Comparison of ENCODE assay signal across 1 cellular context in the genomic region with DNA sequence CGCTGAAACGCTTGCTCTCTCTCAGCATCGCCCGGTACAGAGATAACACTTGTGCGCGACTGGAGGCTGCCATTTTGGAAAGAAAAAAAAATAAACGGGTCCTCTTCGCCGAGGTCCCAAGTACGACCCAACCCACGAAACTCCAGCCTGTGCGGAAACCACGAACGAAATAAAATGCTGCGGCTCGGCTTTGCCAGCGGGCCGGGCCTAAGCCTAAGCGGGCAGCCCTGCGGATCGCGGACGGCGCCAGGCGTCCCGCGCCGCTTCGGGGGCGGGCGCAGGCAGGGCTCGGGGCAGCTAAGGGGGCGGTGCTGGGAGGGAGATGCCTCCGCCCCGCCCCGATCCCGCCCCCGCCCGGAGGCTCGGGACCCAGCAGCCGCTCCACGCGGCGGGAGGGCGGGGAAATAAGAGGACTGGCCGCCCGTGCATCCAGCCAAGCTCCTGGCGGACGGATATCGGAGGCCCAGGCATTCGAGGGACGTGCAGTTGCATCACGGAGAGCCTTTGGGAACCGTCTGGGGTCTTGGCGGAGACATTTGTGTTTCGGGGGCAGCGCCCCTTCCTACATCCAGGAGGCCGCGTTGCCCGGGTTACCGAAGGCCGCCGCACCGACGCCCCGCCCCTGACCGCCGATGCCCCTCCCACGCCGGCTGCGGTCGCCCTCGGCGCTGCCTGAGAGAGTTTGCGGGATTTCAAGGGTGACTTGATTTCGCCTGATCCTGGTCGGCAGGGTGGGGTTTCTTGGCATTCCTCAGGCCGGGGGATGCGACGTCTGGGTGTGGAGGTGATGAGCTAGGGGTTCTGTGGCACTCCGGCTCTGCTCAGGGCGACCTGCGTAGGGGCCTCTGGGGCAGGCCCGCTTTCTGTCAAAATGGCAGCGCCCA.
TF ChIP-seq lines count a peak whose summit lies in the region.

A gene (plus strand): TSS at position 853 of the 884 bp plus-strand sequence.
A gene (minus strand): TSS at position 290 of the 884 bp plus-strand sequence. CDS start 217 bp downstream, at position 73.

TF ChIP-seq in HepG2, 621 proteins besides CTCF, POLR2A, EP300 and RAD21 (continued from another document and continues in another):
- TF ChIP-seq, protein P1, sequence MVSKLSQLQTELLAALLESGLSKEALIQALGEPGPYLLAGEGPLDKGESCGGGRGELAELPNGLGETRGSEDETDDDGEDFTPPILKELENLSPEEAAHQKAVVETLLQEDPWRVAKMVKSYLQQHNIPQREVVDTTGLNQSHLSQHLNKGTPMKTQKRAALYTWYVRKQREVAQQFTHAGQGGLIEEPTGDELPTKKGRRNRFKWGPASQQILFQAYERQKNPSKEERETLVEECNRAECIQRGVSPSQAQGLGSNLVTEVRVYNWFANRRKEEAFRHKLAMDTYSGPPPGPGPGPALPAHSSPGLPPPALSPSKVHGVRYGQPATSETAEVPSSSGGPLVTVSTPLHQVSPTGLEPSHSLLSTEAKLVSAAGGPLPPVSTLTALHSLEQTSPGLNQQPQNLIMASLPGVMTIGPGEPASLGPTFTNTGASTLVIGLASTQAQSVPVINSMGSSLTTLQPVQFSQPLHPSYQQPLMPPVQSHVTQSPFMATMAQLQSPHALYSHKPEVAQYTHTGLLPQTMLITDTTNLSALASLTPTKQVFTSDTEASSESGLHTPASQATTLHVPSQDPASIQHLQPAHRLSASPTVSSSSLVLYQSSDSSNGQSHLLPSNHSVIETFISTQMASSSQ (IDR thresholded peaks at IDR 0.05; ENCODE audit: low read depth): no peak
- TF ChIP-seq, protein P1 (CRISPR knock-in tag; IDR thresholded peaks at IDR 0.05; ENCODE audit: borderline replicate concordance): peak; percentile 11; the same call in 1 of the 2 replicates
- TF ChIP-seq CHD2 (IDR thresholded peaks at IDR 0.05; ENCODE audit: low read depth, low read length) (0 out of 2 replicates have a peak, but pooled peaks have one; percentile 29), ZNF441 (CRISPR knock-in tag; IDR thresholded peaks at IDR 0.05; ENCODE audit: borderline replicate concordance) (peak; percentile 57; the same call in 1 of the 2 replicates), ZNF205 (CRISPR knock-in tag; IDR thresholded peaks at IDR 0.05) (peak; percentile 70), AGO2 (optimal IDR thresholded peaks at IDR 0.05; ENCODE audit: low read depth, low read length) (peak; percentile 71), ELF1 (CRISPR knock-in tag; IDR thresholded peaks at IDR 0.05) (peak; percentile 22; the same call in 1 of the 2 replicates), ZNF17 (CRISPR knock-in tag; IDR thresholded peaks at IDR 0.05) (no peak), TCF7L2 (IDR thresholded peaks at IDR 0.05; ENCODE audit: low read depth, low read length) (no peak), KAT2B (IDR thresholded peaks at IDR 0.05; ENCODE audit: borderline replicate concordance, low read depth, low read length) (no peak), ZNF24 (IDR thresholded peaks at IDR 0.05) (no peak), NFKB2 (CRISPR knock-in tag; IDR thresholded peaks at IDR 0.05; ENCODE audit: borderline replicate concordance) (peak; percentile 59; the same call in 1 of the 2 replicates), MXI1 (IDR thresholded peaks at IDR 0.05; ENCODE audit: borderline replicate concordance, low read depth, low read length) (peak; percentile 95; the same call in 2 of the 3 replicates), HNRNPH1 (optimal IDR thresholded peaks at IDR 0.05; ENCODE audit: low read depth, low read length) (no peak), ZBTB20 (CRISPR knock-in tag; IDR thresholded peaks at IDR 0.05; ENCODE audit: borderline replicate concordance, low read depth) (peak; percentile 48; the same call in 1 of the 2 replicates), GPN1 (CRISPR knock-in tag; IDR thresholded peaks at IDR 0.05; ENCODE audit: borderline replicate concordance) (peak; percentile 41; the same call in 1 of the 2 replicates), TARDBP (CRISPR knock-in tag; IDR thresholded peaks at IDR 0.05) (peak; percentile 74), ZNF496 (CRISPR knock-in tag; IDR thresholded peaks at IDR 0.05; ENCODE audit: insufficient replicate concordance) (no peak), HDAC2 (CRISPR knock-in tag; IDR thresholded peaks at IDR 0.05) (peak; percentile 23; the same call in 1 of the 2 replicates), ZBTB42 (CRISPR knock-in tag; IDR thresholded peaks at IDR 0.05) (peak; percentile 21; the same call in 1 of the 2 replicates), NFE2 (CRISPR knock-in tag; IDR thresholded peaks at IDR 0.05) (no peak)
- TF ChIP-seq, protein P2, sequence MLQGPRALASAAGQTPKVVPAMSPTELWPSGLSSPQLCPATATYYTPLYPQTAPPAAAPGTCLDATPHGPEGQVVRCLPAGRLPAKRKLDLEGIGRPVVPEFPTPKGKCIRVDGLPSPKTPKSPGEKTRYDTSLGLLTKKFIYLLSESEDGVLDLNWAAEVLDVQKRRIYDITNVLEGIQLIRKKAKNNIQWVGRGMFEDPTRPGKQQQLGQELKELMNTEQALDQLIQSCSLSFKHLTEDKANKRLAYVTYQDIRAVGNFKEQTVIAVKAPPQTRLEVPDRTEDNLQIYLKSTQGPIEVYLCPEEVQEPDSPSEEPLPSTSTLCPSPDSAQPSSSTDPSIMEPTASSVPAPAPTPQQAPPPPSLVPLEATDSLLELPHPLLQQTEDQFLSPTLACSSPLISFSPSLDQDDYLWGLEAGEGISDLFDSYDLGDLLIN (CRISPR knock-in tag; IDR thresholded peaks at IDR 0.05; ENCODE audit: borderline replicate concordance): peak; percentile 73; the same call in 1 of the 2 replicates
- TF ChIP-seq, protein P3, sequence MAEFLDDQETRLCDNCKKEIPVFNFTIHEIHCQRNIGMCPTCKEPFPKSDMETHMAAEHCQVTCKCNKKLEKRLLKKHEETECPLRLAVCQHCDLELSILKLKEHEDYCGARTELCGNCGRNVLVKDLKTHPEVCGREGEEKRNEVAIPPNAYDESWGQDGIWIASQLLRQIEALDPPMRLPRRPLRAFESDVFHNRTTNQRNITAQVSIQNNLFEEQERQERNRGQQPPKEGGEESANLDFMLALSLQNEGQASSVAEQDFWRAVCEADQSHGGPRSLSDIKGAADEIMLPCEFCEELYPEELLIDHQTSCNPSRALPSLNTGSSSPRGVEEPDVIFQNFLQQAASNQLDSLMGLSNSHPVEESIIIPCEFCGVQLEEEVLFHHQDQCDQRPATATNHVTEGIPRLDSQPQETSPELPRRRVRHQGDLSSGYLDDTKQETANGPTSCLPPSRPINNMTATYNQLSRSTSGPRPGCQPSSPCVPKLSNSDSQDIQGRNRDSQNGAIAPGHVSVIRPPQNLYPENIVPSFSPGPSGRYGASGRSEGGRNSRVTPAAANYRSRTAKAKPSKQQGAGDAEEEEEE (CRISPR knock-in tag; IDR thresholded peaks at IDR 0.05; ENCODE audit: borderline replicate concordance): no peak
- TF ChIP-seq, protein P4, sequence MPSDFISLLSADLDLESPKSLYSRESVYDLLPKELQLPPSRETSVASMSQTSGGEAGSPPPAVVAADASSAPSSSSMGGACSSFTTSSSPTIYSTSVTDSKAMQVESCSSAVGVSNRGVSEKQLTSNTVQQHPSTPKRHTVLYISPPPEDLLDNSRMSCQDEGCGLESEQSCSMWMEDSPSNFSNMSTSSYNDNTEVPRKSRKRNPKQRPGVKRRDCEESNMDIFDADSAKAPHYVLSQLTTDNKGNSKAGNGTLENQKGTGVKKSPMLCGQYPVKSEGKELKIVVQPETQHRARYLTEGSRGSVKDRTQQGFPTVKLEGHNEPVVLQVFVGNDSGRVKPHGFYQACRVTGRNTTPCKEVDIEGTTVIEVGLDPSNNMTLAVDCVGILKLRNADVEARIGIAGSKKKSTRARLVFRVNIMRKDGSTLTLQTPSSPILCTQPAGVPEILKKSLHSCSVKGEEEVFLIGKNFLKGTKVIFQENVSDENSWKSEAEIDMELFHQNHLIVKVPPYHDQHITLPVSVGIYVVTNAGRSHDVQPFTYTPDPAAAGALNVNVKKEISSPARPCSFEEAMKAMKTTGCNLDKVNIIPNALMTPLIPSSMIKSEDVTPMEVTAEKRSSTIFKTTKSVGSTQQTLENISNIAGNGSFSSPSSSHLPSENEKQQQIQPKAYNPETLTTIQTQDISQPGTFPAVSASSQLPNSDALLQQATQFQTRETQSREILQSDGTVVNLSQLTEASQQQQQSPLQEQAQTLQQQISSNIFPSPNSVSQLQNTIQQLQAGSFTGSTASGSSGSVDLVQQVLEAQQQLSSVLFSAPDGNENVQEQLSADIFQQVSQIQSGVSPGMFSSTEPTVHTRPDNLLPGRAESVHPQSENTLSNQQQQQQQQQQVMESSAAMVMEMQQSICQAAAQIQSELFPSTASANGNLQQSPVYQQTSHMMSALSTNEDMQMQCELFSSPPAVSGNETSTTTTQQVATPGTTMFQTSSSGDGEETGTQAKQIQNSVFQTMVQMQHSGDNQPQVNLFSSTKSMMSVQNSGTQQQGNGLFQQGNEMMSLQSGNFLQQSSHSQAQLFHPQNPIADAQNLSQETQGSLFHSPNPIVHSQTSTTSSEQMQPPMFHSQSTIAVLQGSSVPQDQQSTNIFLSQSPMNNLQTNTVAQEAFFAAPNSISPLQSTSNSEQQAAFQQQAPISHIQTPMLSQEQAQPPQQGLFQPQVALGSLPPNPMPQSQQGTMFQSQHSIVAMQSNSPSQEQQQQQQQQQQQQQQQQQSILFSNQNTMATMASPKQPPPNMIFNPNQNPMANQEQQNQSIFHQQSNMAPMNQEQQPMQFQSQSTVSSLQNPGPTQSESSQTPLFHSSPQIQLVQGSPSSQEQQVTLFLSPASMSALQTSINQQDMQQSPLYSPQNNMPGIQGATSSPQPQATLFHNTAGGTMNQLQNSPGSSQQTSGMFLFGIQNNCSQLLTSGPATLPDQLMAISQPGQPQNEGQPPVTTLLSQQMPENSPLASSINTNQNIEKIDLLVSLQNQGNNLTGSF (CRISPR knock-in tag; IDR thresholded peaks at IDR 0.05): peak; percentile 83
- TF ChIP-seq, protein P5, sequence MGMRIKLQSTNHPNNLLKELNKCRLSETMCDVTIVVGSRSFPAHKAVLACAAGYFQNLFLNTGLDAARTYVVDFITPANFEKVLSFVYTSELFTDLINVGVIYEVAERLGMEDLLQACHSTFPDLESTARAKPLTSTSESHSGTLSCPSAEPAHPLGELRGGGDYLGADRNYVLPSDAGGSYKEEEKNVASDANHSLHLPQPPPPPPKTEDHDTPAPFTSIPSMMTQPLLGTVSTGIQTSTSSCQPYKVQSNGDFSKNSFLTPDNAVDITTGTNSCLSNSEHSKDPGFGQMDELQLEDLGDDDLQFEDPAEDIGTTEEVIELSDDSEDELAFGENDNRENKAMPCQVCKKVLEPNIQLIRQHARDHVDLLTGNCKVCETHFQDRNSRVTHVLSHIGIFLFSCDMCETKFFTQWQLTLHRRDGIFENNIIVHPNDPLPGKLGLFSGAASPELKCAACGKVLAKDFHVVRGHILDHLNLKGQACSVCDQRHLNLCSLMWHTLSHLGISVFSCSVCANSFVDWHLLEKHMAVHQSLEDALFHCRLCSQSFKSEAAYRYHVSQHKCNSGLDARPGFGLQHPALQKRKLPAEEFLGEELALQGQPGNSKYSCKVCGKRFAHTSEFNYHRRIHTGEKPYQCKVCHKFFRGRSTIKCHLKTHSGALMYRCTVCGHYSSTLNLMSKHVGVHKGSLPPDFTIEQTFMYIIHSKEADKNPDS (CRISPR knock-in tag; IDR thresholded peaks at IDR 0.05): 0 out of 2 replicates have a peak, but pooled peaks have one; percentile 25
- TF ChIP-seq, protein P6, sequence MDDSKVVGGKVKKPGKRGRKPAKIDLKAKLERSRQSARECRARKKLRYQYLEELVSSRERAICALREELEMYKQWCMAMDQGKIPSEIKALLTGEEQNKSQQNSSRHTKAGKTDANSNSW (CRISPR knock-in tag; IDR thresholded peaks at IDR 0.05; ENCODE audit: borderline replicate concordance): no peak
- TF ChIP-seq, protein P7, sequence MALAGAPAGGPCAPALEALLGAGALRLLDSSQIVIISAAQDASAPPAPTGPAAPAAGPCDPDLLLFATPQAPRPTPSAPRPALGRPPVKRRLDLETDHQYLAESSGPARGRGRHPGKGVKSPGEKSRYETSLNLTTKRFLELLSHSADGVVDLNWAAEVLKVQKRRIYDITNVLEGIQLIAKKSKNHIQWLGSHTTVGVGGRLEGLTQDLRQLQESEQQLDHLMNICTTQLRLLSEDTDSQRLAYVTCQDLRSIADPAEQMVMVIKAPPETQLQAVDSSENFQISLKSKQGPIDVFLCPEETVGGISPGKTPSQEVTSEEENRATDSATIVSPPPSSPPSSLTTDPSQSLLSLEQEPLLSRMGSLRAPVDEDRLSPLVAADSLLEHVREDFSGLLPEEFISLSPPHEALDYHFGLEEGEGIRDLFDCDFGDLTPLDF (CRISPR knock-in tag; IDR thresholded peaks at IDR 0.05): peak; percentile 17; the same call in 1 of the 2 replicates
- TF ChIP-seq, protein P8, sequence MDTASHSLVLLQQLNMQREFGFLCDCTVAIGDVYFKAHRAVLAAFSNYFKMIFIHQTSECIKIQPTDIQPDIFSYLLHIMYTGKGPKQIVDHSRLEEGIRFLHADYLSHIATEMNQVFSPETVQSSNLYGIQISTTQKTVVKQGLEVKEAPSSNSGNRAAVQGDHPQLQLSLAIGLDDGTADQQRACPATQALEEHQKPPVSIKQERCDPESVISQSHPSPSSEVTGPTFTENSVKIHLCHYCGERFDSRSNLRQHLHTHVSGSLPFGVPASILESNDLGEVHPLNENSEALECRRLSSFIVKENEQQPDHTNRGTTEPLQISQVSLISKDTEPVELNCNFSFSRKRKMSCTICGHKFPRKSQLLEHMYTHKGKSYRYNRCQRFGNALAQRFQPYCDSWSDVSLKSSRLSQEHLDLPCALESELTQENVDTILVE (CRISPR knock-in tag; IDR thresholded peaks at IDR 0.05): peak; percentile 64; the same call in 1 of the 2 replicates
- TF ChIP-seq, protein P9, sequence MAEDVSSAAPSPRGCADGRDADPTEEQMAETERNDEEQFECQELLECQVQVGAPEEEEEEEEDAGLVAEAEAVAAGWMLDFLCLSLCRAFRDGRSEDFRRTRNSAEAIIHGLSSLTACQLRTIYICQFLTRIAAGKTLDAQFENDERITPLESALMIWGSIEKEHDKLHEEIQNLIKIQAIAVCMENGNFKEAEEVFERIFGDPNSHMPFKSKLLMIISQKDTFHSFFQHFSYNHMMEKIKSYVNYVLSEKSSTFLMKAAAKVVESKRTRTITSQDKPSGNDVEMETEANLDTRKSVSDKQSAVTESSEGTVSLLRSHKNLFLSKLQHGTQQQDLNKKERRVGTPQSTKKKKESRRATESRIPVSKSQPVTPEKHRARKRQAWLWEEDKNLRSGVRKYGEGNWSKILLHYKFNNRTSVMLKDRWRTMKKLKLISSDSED (CRISPR knock-in tag; IDR thresholded peaks at IDR 0.05): no peak
